ENCODE assay signal across 9 cellular contexts in the genomic region with DNA sequence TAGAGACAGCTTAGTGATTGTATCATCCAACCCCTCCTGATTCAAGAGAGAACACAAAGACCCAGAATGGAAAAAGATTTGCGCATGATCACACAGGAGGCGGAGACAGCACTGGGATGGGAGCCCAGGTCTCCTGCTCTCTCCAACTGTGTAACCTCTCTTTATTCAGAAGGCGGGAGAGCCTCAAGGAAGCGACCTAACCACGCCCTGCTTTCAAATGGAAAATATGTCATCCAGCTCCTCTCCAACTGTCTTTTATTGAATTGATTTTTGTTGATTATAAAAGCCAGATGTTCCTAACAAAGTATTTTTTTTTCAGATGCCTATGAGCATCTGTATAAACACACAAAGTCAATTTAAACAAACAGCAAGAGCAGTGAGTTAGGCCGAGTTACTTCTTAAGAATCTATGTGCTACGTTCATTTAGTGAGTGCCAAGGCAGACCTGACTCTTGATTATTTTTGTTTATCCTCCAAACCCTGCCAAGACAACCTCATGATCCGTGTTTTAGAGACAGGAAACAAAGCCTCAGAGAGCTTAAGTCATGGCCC.
A peak's percentile ranks its signal among the peaks of the same experiment; 100 is the strongest.
DNase-seq lines count a peak whose midpoint lies in the region; ATAC-seq and TF ChIP-seq lines count a peak whose summit lies in the region.
"Had no signal": no experiment of that assay in that cellular context is flagged by ENCODE, and none has a peak within 500 bp of the region (broad histone marks: within the 10 kb centered on the region; RNA-seq: fewer than 3 reads in every experiment).

No MANE protein-coding gene starts in this region.

- H3K36me3 ChIP-seq in left ventricle myocardium inferior, result no peaks in the 10 kb centered on the region
- no peaks in the 10 kb centered on the region for H3K36me3 ChIP-seq in stomach smooth muscle (ENCODE audit: control insufficient read depth in 2 of 2, insufficient read depth in 2 of 2, low read length in 2 of 2)

- H3K27ac ChIP-seq in left ventricle myocardium inferior (replicated peaks) (peak overlapping the region; percentile 85), stomach smooth muscle (ENCODE audit: low read length) (peak overlapping the region; percentile 46)

- H3K4me3 ChIP-seq in left ventricle myocardium inferior (no peak overlapping the region), stomach smooth muscle (ENCODE audit: low read length in 2 of 2) (no peak overlapping the region)

- H3K9me3 ChIP-seq in left ventricle myocardium inferior (replicated peaks) (no peaks in the 10 kb centered on the region), stomach smooth muscle (ENCODE audit: control insufficient read depth in 2 of 2, low read length in 2 of 2) (no peaks in the 10 kb centered on the region)

- ATAC-seq in HG03097 (IDR thresholded peaks at IDR 0.05; ENCODE audit: low FRiP score, unreplicated experiment), result no peak

- H3K27me3 ChIP-seq in left ventricle myocardium inferior (ENCODE audit: low read depth) (no peaks in the 10 kb centered on the region), stomach smooth muscle (ENCODE audit: control insufficient read depth in 1 of 2, insufficient read depth in 2 of 2, low read length in 2 of 2) (no peaks in the 10 kb centered on the region)

- DNase-seq in NCI-H1417 (lab: John Stamatoyannopoulos, UW) (peak in 2 of 3 experiments; percentile 22 to 82), NCI-H1417 treated with DMSO at 0.1 percent for 48 hours (lab: John Stamatoyannopoulos, UW) (no peak), RPMI8226 (peak; percentile 24), left ventricle myocardium inferior (peak; percentile 72), cerebellar nuclear complex (lab: John Stamatoyannopoulos, UW) (no peak), GM10266 (ENCODE audit: extremely low spot score) (no peak)
- DNase-seq: ACHN had no signal

- no peak overlapping the region for H3K9ac ChIP-seq in stomach smooth muscle (ENCODE audit: low read length in 2 of 2)

- peaks cover 23% of the 10 kb centered on the region for H3K4me1 ChIP-seq in left ventricle myocardium inferior
- H3K4me1 ChIP-seq in stomach smooth muscle (ENCODE audit: control insufficient read depth, insufficient read depth, low read length), result peaks cover 15% of the 10 kb centered on the region

- intact Hi-C loops in left ventricle myocardium inferior (cut with micrococcal nuclease), result no loop called here

- no peak for TF ChIP-seq CTCF in left ventricle myocardium inferior (IDR thresholded peaks at IDR 0.05; ENCODE audit: borderline replicate concordance)
- no peak for TF ChIP-seq CTCF in GM10266 (IDR thresholded peaks at IDR 0.05; ENCODE audit: control insufficient read depth, insufficient read depth, low read depth, missing control alignments)

Comparison
In these comparisons a context has a peak if more than half of its experiments do, and no peak if none do; other contexts are left out.
1. DNase-seq: peak in NCI-H1417 (2 of 3), RPMI8226 (single experiment) and left ventricle myocardium inferior (single experiment); none in NCI-H1417 treated with DMSO at 0.1 percent for 48 hours (single experiment), cerebellar nuclear complex (0 of 2) and GM10266 (single experiment).